ENCODE assay signal across 17 cellular contexts in the genomic region with DNA sequence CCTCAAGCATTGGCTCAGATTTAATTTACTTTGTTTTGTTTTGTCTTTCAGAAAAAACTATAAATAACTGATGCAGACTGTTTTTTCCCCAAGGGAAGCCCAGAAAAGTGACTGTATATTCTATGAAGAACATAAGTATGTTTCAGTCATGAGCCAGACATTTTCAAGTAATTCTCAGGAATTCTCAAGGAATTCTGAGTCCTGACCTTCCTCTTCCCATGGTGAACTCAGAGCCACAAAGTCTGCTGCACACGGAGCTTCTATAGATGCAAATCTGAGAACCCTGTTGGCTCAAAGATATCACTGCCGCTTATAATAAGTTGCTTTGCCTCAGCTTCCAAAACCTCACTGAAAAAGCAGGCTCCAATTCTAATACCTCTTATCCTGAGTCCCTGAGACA.
DNase-seq lines count a peak whose midpoint lies in the region; ATAC-seq and TF ChIP-seq lines count a peak whose summit lies in the region.
"Had no signal": no experiment of that assay in that cellular context is flagged by ENCODE, and none has a peak within 500 bp of the region (broad histone marks: within the 10 kb centered on the region; RNA-seq: fewer than 3 reads in every experiment).

No MANE protein-coding gene starts in this region.

- TF ChIP-seq CTCF in AG09309 (IDR thresholded peaks at IDR 0.05; ENCODE audit: control insufficient read depth, insufficient read depth, low read depth, low read length, missing control alignments) = no peak
- TF ChIP-seq CTCF in GM23338 (conservative IDR thresholded peaks at IDR 0.05; ENCODE audit: low read depth in 2 of 2) = no peak
- no peak for TF ChIP-seq CTCF in osteoblast (IDR thresholded peaks at IDR 0.05; ENCODE audit: extremely low read depth, low read depth, low read length)
- no peak for TF ChIP-seq CTCF in type B pancreatic cell (conservative IDR thresholded peaks at IDR 0.05)

- peak overlapping the region; percentile 23; the same call in 1 of the 2 replicates for H2AFZ ChIP-seq in GM23338
- peak overlapping the region; percentile 49 for H2AFZ ChIP-seq in osteoblast (ENCODE audit: low read length)

- H3K9me3 Mint-ChIP-seq in GM23338 (peaks cover 16% of the 10 kb centered on the region), type B pancreatic cell (peaks cover 17% of the 10 kb centered on the region)

- H3K4me1 Mint-ChIP-seq in GM23338 = peaks cover 30% of the 10 kb centered on the region
- peaks cover 5% of the 10 kb centered on the region for H3K4me1 Mint-ChIP-seq in type B pancreatic cell (ENCODE audit: unreplicated experiment)

- H3K36me3 Mint-ChIP-seq in GM23338 (ENCODE audit: low read depth) = peaks cover 15% of the 10 kb centered on the region; the same call in 2 of the 3 replicates
- H3K36me3 Mint-ChIP-seq in type B pancreatic cell = peaks cover 6% of the 10 kb centered on the region

- H3K4me3 ChIP-seq in AG09309 (ENCODE audit: control insufficient read depth, low read depth, low read length) (no peak overlapping the region), GM23338 (no peak overlapping the region), osteoblast (ENCODE audit: insufficient read depth, low read length) (no peak overlapping the region)
- H3K4me3 ChIP-seq: SJCRH30 had no signal

- H3K4me1 ChIP-seq in GM23338 (ENCODE audit: insufficient read depth) (peaks cover 26% of the 10 kb centered on the region), osteoblast (ENCODE audit: insufficient read depth, low read length) (peaks cover 7% of the 10 kb centered on the region)
- H3K4me1 ChIP-seq: BE2C, SJCRH30 had no signal

- peak; percentile 31 for DNase-seq in AG09309 (ENCODE audit: low read depth)
- DNase-seq in GM23338 (ENCODE audit: low spot score) = no peak
- peak; percentile 68 for DNase-seq in dedifferentiated amniotic fluid mesenchymal stem cell (ENCODE audit: extremely low spot score)
- peak; percentile 69 for DNase-seq in osteoblast (ENCODE audit: insufficient read length, low spot score, missing footprints)
- no peak for DNase-seq in type B pancreatic cell (ENCODE audit: extremely low spot score, unreplicated experiment)
- DNase-seq in stimulated activated CD4-positive, alpha-beta T cell treated with anti-CD3 and anti-CD28 coated beads, Interleukin-4, amount 100 ng/mL, for 4 hours = no peak
- DNase-seq: BE2C; KBM-7; NCI-H1092; NCI-H345; NCI-H526 treated with DMSO at 0.1 percent for 48 hours; NK-92 treated with Interleukin-12 subunit alpha and Interleukin-12 subunit beta, amount 100 ng/mL, for 24 hours; OCI-M1; SJCRH30 had no signal

- H3K27ac ChIP-seq in GM23338 (ENCODE audit: low read depth) (no peak overlapping the region), osteoblast (ENCODE audit: low read depth, low read length) (peak overlapping the region; percentile 24)
- H3K27ac ChIP-seq: RWPE1, SJCRH30 had no signal

- no peak for ATAC-seq in GM23338
- no peak for ATAC-seq in GM21515 (IDR thresholded peaks at IDR 0.05; ENCODE audit: unreplicated experiment)
- no peak for ATAC-seq in GM21381 (IDR thresholded peaks at IDR 0.05; ENCODE audit: unreplicated experiment)

- H3K27me3 Mint-ChIP-seq in GM23338 (ENCODE audit: insufficient read depth, low read depth, poor library complexity) = no peaks in the 10 kb centered on the region
- H3K27me3 Mint-ChIP-seq in type B pancreatic cell = peaks cover 6% of the 10 kb centered on the region

- H3K27ac Mint-ChIP-seq in GM23338 = no peak overlapping the region
- H3K27ac Mint-ChIP-seq in type B pancreatic cell = no peak overlapping the region

- H3K4me3 Mint-ChIP-seq in GM23338 (no peak overlapping the region), type B pancreatic cell (no peak overlapping the region)

- H4K20me1 ChIP-seq in GM23338 (replicated peaks; ENCODE audit: insufficient read depth) = no peaks in the 10 kb centered on the region
- no peaks in the 10 kb centered on the region for H4K20me1 ChIP-seq in osteoblast (ENCODE audit: insufficient read depth, low read length)

- no peak overlapping the region for H3K4me2 ChIP-seq in GM23338
- no peak overlapping the region for H3K4me2 ChIP-seq in osteoblast (ENCODE audit: insufficient read depth, low read length)

- H3K27me3 ChIP-seq in GM23338 (ENCODE audit: insufficient read depth) (no peaks in the 10 kb centered on the region), osteoblast (ENCODE audit: insufficient read depth, low read length) (no peaks in the 10 kb centered on the region)
- H3K27me3 ChIP-seq: BE2C, SJCRH30 had no signal

- peaks cover 21% of the 10 kb centered on the region for H3K9me2 ChIP-seq in GM23338 (ENCODE audit: insufficient read depth)

- H3K79me2 ChIP-seq in GM23338 (replicated peaks; ENCODE audit: insufficient read depth) (no peaks in the 10 kb centered on the region), osteoblast (ENCODE audit: insufficient read depth, low read length) (no peaks in the 10 kb centered on the region)

- H3F3A ChIP-seq in GM23338 (replicated peaks; ENCODE audit: low read depth) = no peaks in the 10 kb centered on the region

- H3K36me3 ChIP-seq in GM23338 (ENCODE audit: insufficient read depth) (no peaks in the 10 kb centered on the region), osteoblast (ENCODE audit: insufficient read depth, low read length) (no peaks in the 10 kb centered on the region)
- H3K36me3 ChIP-seq: BE2C, SJCRH30 had no signal

- no peaks in the 10 kb centered on the region for H3K9me3 ChIP-seq in osteoblast (ENCODE audit: low read depth, low read length)
- H3K9me3 ChIP-seq: BE2C, SJCRH30 had no signal

TF ChIP-seq in GM23338, 12 proteins besides CTCF, POLR2A, EP300 and RAD21 (continues in another document):
- TF ChIP-seq CREB1 (CRISPR knock-in tag; IDR thresholded peaks at IDR 0.05; ENCODE audit: low read depth) (no peak), POLR2AphosphoS5 (IDR thresholded peaks at IDR 0.05; ENCODE audit: low read depth) (no peak), EZH2 (IDR thresholded peaks at IDR 0.05; ENCODE audit: low read depth, unreplicated experiment) (no peak), STAT1 (IDR thresholded peaks at IDR 0.05; ENCODE audit: unreplicated experiment) (no peak)
- TF ChIP-seq, protein P1, sequence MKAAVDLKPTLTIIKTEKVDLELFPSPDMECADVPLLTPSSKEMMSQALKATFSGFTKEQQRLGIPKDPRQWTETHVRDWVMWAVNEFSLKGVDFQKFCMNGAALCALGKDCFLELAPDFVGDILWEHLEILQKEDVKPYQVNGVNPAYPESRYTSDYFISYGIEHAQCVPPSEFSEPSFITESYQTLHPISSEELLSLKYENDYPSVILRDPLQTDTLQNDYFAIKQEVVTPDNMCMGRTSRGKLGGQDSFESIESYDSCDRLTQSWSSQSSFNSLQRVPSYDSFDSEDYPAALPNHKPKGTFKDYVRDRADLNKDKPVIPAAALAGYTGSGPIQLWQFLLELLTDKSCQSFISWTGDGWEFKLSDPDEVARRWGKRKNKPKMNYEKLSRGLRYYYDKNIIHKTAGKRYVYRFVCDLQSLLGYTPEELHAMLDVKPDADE (IDR thresholded peaks at IDR 0.05) = no peak
- TF ChIP-seq, protein P2, sequence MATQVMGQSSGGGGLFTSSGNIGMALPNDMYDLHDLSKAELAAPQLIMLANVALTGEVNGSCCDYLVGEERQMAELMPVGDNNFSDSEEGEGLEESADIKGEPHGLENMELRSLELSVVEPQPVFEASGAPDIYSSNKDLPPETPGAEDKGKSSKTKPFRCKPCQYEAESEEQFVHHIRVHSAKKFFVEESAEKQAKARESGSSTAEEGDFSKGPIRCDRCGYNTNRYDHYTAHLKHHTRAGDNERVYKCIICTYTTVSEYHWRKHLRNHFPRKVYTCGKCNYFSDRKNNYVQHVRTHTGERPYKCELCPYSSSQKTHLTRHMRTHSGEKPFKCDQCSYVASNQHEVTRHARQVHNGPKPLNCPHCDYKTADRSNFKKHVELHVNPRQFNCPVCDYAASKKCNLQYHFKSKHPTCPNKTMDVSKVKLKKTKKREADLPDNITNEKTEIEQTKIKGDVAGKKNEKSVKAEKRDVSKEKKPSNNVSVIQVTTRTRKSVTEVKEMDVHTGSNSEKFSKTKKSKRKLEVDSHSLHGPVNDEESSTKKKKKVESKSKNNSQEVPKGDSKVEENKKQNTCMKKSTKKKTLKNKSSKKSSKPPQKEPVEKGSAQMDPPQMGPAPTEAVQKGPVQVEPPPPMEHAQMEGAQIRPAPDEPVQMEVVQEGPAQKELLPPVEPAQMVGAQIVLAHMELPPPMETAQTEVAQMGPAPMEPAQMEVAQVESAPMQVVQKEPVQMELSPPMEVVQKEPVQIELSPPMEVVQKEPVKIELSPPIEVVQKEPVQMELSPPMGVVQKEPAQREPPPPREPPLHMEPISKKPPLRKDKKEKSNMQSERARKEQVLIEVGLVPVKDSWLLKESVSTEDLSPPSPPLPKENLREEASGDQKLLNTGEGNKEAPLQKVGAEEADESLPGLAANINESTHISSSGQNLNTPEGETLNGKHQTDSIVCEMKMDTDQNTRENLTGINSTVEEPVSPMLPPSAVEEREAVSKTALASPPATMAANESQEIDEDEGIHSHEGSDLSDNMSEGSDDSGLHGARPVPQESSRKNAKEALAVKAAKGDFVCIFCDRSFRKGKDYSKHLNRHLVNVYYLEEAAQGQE (IDR thresholded peaks at IDR 0.05; ENCODE audit: unreplicated experiment) = no peak

Comparison
In these comparisons a context has a peak if more than half of its experiments do, and no peak if none do; other contexts are left out.
1. DNase-seq: peak in AG09309 (single experiment), dedifferentiated amniotic fluid mesenchymal stem cell (single experiment) and osteoblast (single experiment); none in GM23338 (single experiment), type B pancreatic cell (single experiment) and stimulated activated CD4-positive, alpha-beta T cell treated with anti-CD3 and anti-CD28 coated beads, Interleukin-4, amount 100 ng/mL, for 4 hours (0 of 2).